Comparison of ENCODE assay signal across 1 cellular context in genomic region chr22:24989541-24989951, GRCh38.
TF ChIP-seq lines count a peak whose summit lies in the region.

No MANE protein-coding gene starts in this region.

TF ChIP-seq in WTC11, 78 proteins besides CTCF, POLR2A, EP300 and RAD21 (continued from another document):
- TF ChIP-seq ATF2 (CRISPR knock-in tag; IDR thresholded peaks at IDR 0.05; ENCODE audit: borderline replicate concordance, low read depth) = no peak
- TF ChIP-seq ZNF121 (CRISPR knock-in tag; IDR thresholded peaks at IDR 0.05) = no peak
- no peak for TF ChIP-seq ZMAT4 (CRISPR knock-in tag; IDR thresholded peaks at IDR 0.05)
- TF ChIP-seq ZNF423 (CRISPR knock-in tag; IDR thresholded peaks at IDR 0.05) = no peak
- no peak for TF ChIP-seq ZBTB21 (CRISPR knock-in tag; IDR thresholded peaks at IDR 0.05; ENCODE audit: borderline replicate concordance)
- no peak for TF ChIP-seq NR2C2 (CRISPR knock-in tag; IDR thresholded peaks at IDR 0.05)
- TF ChIP-seq ZNF671 (CRISPR knock-in tag; IDR thresholded peaks at IDR 0.05) = no peak
- no peak for TF ChIP-seq ZSCAN18 (CRISPR knock-in tag; IDR thresholded peaks at IDR 0.05)
- TF ChIP-seq OVOL2 (CRISPR knock-in tag; IDR thresholded peaks at IDR 0.05; ENCODE audit: borderline replicate concordance) = no peak
